ENCODE assay signal across 1 cellular context in genomic region chr22:38298312-38299000, GRCh38.
A peak's percentile ranks its signal among the peaks of the same experiment; 100 is the strongest.
TF ChIP-seq lines count a peak whose summit lies in the region.

No MANE protein-coding gene starts in this region.

TF ChIP-seq in HepG2, 621 proteins besides CTCF, POLR2A, EP300 and RAD21 (continued from another document and continues in another):
- 0 out of 2 replicates have a peak, but pooled peaks have one; percentile 25 for TF ChIP-seq ZFP91 (CRISPR knock-in tag; IDR thresholded peaks at IDR 0.05; ENCODE audit: borderline replicate concordance)
- no peak for TF ChIP-seq BRF2 (CRISPR knock-in tag; IDR thresholded peaks at IDR 0.05)
- TF ChIP-seq RELA (CRISPR knock-in tag; IDR thresholded peaks at IDR 0.05), result no peak
- no peak for TF ChIP-seq U2AF2 (IDR thresholded peaks at IDR 0.05; ENCODE audit: low read depth, low read length)
- TF ChIP-seq ERF (CRISPR knock-in tag; IDR thresholded peaks at IDR 0.05), result no peak
- no peak for TF ChIP-seq ZNF549 (CRISPR knock-in tag; IDR thresholded peaks at IDR 0.05)
- TF ChIP-seq TEAD3 (CRISPR knock-in tag; optimal IDR thresholded peaks at IDR 0.05; ENCODE audit: borderline replicate concordance), result peak; percentile 11
- TF ChIP-seq GPN1 (CRISPR knock-in tag; IDR thresholded peaks at IDR 0.05; ENCODE audit: borderline replicate concordance), result no peak
- TF ChIP-seq ZBTB38 (CRISPR knock-in tag; IDR thresholded peaks at IDR 0.05), result peak; percentile 84
- peak; percentile 19 for TF ChIP-seq AGO2 (optimal IDR thresholded peaks at IDR 0.05; ENCODE audit: low read depth, low read length)
- TF ChIP-seq IRX3 (CRISPR knock-in tag; IDR thresholded peaks at IDR 0.05; ENCODE audit: borderline replicate concordance, low read depth), result no peak
- no peak for TF ChIP-seq ZNF24 (IDR thresholded peaks at IDR 0.05)
- peak; percentile 78 for TF ChIP-seq STAG1 (CRISPR knock-in tag; IDR thresholded peaks at IDR 0.05)
- TF ChIP-seq TRAFD1 (CRISPR knock-in tag; IDR thresholded peaks at IDR 0.05; ENCODE audit: borderline replicate concordance), result no peak
- TF ChIP-seq ZNF30 (CRISPR knock-in tag; IDR thresholded peaks at IDR 0.05), result no peak
- TF ChIP-seq ZNF609 (CRISPR knock-in tag; IDR thresholded peaks at IDR 0.05; ENCODE audit: borderline replicate concordance), result no peak
- no peak for TF ChIP-seq NR2F6 (IDR thresholded peaks at IDR 0.05)
- TF ChIP-seq NR2F6 (CRISPR knock-in tag; IDR thresholded peaks at IDR 0.05), result no peak
- 0 out of 2 replicates have a peak, but pooled peaks have one; percentile 28 for TF ChIP-seq ZSCAN31 (CRISPR knock-in tag; IDR thresholded peaks at IDR 0.05; ENCODE audit: low read depth)
- TF ChIP-seq HNRNPLL (IDR thresholded peaks at IDR 0.05; ENCODE audit: low read depth, low read length, poor library complexity, severe bottlenecking), result peak; percentile 25
- no peak for TF ChIP-seq PCBP2 (optimal IDR thresholded peaks at IDR 0.05; ENCODE audit: low read depth, low read length, poor library complexity, severe bottlenecking)
- TF ChIP-seq ZBTB21 (CRISPR knock-in tag; IDR thresholded peaks at IDR 0.05), result no peak
- no peak for TF ChIP-seq RBAK (CRISPR knock-in tag; IDR thresholded peaks at IDR 0.05)
- TF ChIP-seq ZNF292 (CRISPR knock-in tag; IDR thresholded peaks at IDR 0.05; ENCODE audit: borderline replicate concordance, low read depth), result no peak
- TF ChIP-seq NFRKB (IDR thresholded peaks at IDR 0.05), result no peak
- no peak for TF ChIP-seq HBP1 (CRISPR knock-in tag; IDR thresholded peaks at IDR 0.05; ENCODE audit: low read depth)
- TF ChIP-seq FOXA1 (IDR thresholded peaks at IDR 0.05), result no peak
- no peak for TF ChIP-seq FOXA1 (CRISPR knock-in tag; IDR thresholded peaks at IDR 0.05)
- TF ChIP-seq ZNF687 (CRISPR knock-in tag; IDR thresholded peaks at IDR 0.05), result peak; percentile 34; the same call in 1 of the 2 replicates
- no peak for TF ChIP-seq E2F2 (CRISPR knock-in tag; IDR thresholded peaks at IDR 0.05; ENCODE audit: borderline replicate concordance)
- no peak for TF ChIP-seq PCBP1 (IDR thresholded peaks at IDR 0.05; ENCODE audit: borderline replicate concordance, low read depth, low read length)
- TF ChIP-seq STAT6 (CRISPR knock-in tag; IDR thresholded peaks at IDR 0.05; ENCODE audit: borderline replicate concordance), result no peak
- TF ChIP-seq RBFOX2 (IDR thresholded peaks at IDR 0.05; ENCODE audit: low read depth, low read length), result 0 out of 2 replicates have a peak, but pooled peaks have one; percentile 21
- no peak for TF ChIP-seq HMGXB4 (CRISPR knock-in tag; IDR thresholded peaks at IDR 0.05; ENCODE audit: borderline replicate concordance in 1 of 2, low read depth in 1 of 2)
- no peak for TF ChIP-seq ZNF235 (CRISPR knock-in tag; IDR thresholded peaks at IDR 0.05; ENCODE audit: borderline replicate concordance)
- no peak for TF ChIP-seq SMYD3 (CRISPR knock-in tag; IDR thresholded peaks at IDR 0.05)
- no peak for TF ChIP-seq DMAP1 (CRISPR knock-in tag; IDR thresholded peaks at IDR 0.05)
- TF ChIP-seq HMG20A (CRISPR knock-in tag; IDR thresholded peaks at IDR 0.05; ENCODE audit: borderline replicate concordance), result no peak
